1 cellular context compared by ENCODE assay signal in the genomic region with DNA sequence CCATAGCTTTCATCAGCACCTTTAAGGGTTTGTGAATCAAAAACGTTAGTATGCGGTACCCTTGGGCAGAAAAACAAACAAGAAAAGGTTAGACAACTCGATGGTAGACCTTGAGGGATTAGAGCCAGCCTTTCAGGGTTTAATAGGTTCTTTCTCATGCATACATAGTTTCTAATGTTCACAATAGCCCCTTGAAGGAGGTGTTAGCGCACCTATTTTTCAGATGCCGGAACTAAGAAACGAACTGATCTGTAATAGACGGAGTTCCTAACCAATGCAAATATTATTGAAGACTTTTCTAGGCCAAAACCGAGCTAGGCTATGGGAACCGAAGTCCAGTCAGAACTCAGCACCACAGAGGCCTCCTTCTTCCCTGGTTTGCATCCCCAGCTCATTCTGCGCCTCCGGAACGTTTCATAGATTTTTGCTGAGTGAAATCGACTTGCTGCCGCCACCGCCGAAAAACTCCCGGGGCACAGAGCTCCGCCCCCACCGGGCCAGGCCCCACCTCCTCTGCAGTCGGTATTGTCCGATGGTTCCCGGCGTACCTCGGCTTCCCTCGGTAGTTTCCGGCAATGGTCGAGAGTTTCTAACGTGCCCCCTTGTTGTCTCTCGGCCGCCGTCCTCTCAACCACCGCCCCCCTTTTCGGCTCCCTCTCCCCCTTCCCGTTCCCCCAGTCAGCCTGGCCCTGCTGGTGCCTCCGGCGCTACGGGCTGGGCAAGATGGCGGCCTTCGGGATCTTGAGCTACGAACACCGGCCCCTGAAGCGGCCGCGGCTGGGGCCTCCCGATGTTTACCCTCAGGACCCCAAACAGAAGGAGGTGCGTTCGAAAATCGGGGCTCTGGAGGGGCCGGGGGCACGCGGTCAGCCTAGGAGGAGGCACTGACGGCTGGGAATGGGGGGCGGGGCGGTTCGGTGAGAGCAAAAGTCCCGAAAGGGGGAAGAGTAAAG.
TF ChIP-seq lines count a peak whose summit lies in the region.

MED12 (plus strand) TSS at position 565 of the 953 bp plus-strand sequence; CDS start at position 724, 159 bp downstream.

TF ChIP-seq in Ishikawa, 13 proteins besides CTCF, POLR2A, EP300 and RAD21 (continued from another document):
- TF ChIP-seq, protein P1, sequence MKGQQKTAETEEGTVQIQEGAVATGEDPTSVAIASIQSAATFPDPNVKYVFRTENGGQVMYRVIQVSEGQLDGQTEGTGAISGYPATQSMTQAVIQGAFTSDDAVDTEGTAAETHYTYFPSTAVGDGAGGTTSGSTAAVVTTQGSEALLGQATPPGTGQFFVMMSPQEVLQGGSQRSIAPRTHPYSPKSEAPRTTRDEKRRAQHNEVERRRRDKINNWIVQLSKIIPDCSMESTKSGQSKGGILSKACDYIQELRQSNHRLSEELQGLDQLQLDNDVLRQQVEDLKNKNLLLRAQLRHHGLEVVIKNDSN (IDR thresholded peaks at IDR 0.05): no peak
- no peak for TF ChIP-seq CREB1 (IDR thresholded peaks at IDR 0.05; ENCODE audit: low read depth)
